In genomic region chr20:2798814-2799213, GRCh38 we compare ENCODE assay signal across 12 cellular contexts. TPM values are rescaled to one million over a fixed set of nuclear protein-coding genes. Genes with fewer than 3 reads are reported as not detected.
DNase-seq lines count a peak whose midpoint lies in the region; ATAC-seq and TF ChIP-seq lines count a peak whose summit lies in the region.
"Had no signal": no experiment of that assay in that cellular context is flagged by ENCODE, and none has a peak within 500 bp of the region (broad histone marks: within the 10 kb centered on the region; RNA-seq: fewer than 3 reads in every experiment).

No MANE protein-coding gene starts in this region.

- H3K36me3 Mint-ChIP-seq in activated CD8-positive, alpha-beta T cell treated with anti-CD3 and anti-CD28 coated beads for 36 hours (ENCODE audit: low read depth) = peaks cover 5% of the 10 kb centered on the region
- H3K36me3 Mint-ChIP-seq in activated CD8-positive, alpha-beta T cell treated with anti-CD3 and anti-CD28 coated beads, Interleukin-2, amount 10 ng/mL, durations not matched to agents 7 days and 5 days (ENCODE audit: low read depth) = peaks cover 3% of the 10 kb centered on the region
- H3K36me3 Mint-ChIP-seq in glutamatergic neuron (ENCODE audit: unreplicated experiment) = peaks cover 5% of the 10 kb centered on the region
- H3K36me3 Mint-ChIP-seq in stimulated activated memory B cell treated with anti-CD40 and anti-IgM and Interleukin-4, amounts not matched to agents 10 μg/mL and 1 μg/mL and 100 μg/mL, for 72 hours = no peaks in the 10 kb centered on the region

- DNase-seq in activated CD8-positive, alpha-beta T cell treated with anti-CD3 and anti-CD28 coated beads for 36 hours = no peak
- no peak for DNase-seq in activated CD8-positive, alpha-beta T cell treated with anti-CD3 and anti-CD28 coated beads, Interleukin-2, amount 10 ng/mL, durations not matched to agents 7 days and 5 days
- peak; percentile 94 for DNase-seq in NB4 (ENCODE audit: low read depth)
- no peak for DNase-seq in glutamatergic neuron
- no peak for DNase-seq in stimulated activated CD4-positive, alpha-beta T cell treated with anti-CD3 and anti-CD28 coated beads, Interleukin-12 subunit alpha, Interleukin-12 subunit beta, amount 100 ng/mL, for 4 hours
- DNase-seq in NCI-H1105 treated with DMSO at 0.1 percent for 48 hours (lab: John Stamatoyannopoulos, UW) = no peak
- DNase-seq: cerebellar nuclear complex, gastrocnemius medialis, NCI-H526 had no signal

- POLR2A ChIA-PET in activated CD8-positive, alpha-beta T cell treated with anti-CD3 and anti-CD28 coated beads for 36 hours (lab: Charles Lee) = interaction anchor here (0.5 to 1.3 kb wide), 2 partner anchors 41 to 163 kb away, joined by 3 read pairs; no protein-coding TSS in a partner anchor
- POLR2A ChIA-PET in activated CD8-positive, alpha-beta T cell treated with anti-CD3 and anti-CD28 coated beads, Interleukin-2, amount 10 ng/mL, durations not matched to agents 7 days and 5 days (lab: Charles Lee) = no interaction called here

- peaks cover 49% of the 10 kb centered on the region for H3K27me3 Mint-ChIP-seq in activated CD8-positive, alpha-beta T cell treated with anti-CD3 and anti-CD28 coated beads for 36 hours
- H3K27me3 Mint-ChIP-seq in activated CD8-positive, alpha-beta T cell treated with anti-CD3 and anti-CD28 coated beads, Interleukin-2, amount 10 ng/mL, durations not matched to agents 7 days and 5 days (ENCODE audit: low read depth) = peaks cover 44% of the 10 kb centered on the region
- peaks cover 24% of the 10 kb centered on the region for H3K27me3 Mint-ChIP-seq in glutamatergic neuron (ENCODE audit: unreplicated experiment)
- H3K27me3 Mint-ChIP-seq in stimulated activated memory B cell treated with anti-CD40 and anti-IgM and Interleukin-4, amounts not matched to agents 10 μg/mL and 1 μg/mL and 100 μg/mL, for 72 hours = peaks cover 69% of the 10 kb centered on the region

- no peak for TF ChIP-seq CTCF in activated CD8-positive, alpha-beta T cell treated with anti-CD3 and anti-CD28 coated beads for 36 hours (IDR thresholded peaks at IDR 0.05)
- TF ChIP-seq CTCF in NB4 (IDR thresholded peaks at IDR 0.05; ENCODE audit: low read depth, low read length) (no peak), glutamatergic neuron (IDR thresholded peaks at IDR 0.05; ENCODE audit: partially characterized antibody, unreplicated experiment) (no peak)

- peak overlapping the region; percentile 76 for H3K4me3 Mint-ChIP-seq in activated CD8-positive, alpha-beta T cell treated with anti-CD3 and anti-CD28 coated beads for 36 hours
- no peak overlapping the region for H3K4me3 Mint-ChIP-seq in activated CD8-positive, alpha-beta T cell treated with anti-CD3 and anti-CD28 coated beads, Interleukin-2, amount 10 ng/mL, durations not matched to agents 7 days and 5 days
- peak overlapping the region; percentile 91 for H3K4me3 Mint-ChIP-seq in glutamatergic neuron (ENCODE audit: unreplicated experiment)
- no peak overlapping the region for H3K4me3 Mint-ChIP-seq in stimulated activated memory B cell treated with anti-CD40 and anti-IgM and Interleukin-4, amounts not matched to agents 10 μg/mL and 1 μg/mL and 100 μg/mL, for 72 hours

- no peaks in the 10 kb centered on the region for H3K9me3 Mint-ChIP-seq in activated CD8-positive, alpha-beta T cell treated with anti-CD3 and anti-CD28 coated beads for 36 hours
- no peaks in the 10 kb centered on the region for H3K9me3 Mint-ChIP-seq in activated CD8-positive, alpha-beta T cell treated with anti-CD3 and anti-CD28 coated beads, Interleukin-2, amount 10 ng/mL, durations not matched to agents 7 days and 5 days (ENCODE audit: insufficient read depth)
- H3K9me3 Mint-ChIP-seq in glutamatergic neuron (ENCODE audit: unreplicated experiment) = peaks cover 3% of the 10 kb centered on the region
- H3K9me3 Mint-ChIP-seq in stimulated activated memory B cell treated with anti-CD40 and anti-IgM and Interleukin-4, amounts not matched to agents 10 μg/mL and 1 μg/mL and 100 μg/mL, for 72 hours = no peaks in the 10 kb centered on the region
- H3K9me3 Mint-ChIP-seq: stimulated activated effector memory CD8-positive, alpha-beta T cell treated with anti-CD3 and anti-CD28 coated beads, Interleukin-12 subunit alpha, Interleukin-12 subunit beta, amount 100 ng/mL, for 72 hours had no signal

- H3K4me1 Mint-ChIP-seq in activated CD8-positive, alpha-beta T cell treated with anti-CD3 and anti-CD28 coated beads for 36 hours (ENCODE audit: low read depth) = peaks cover 22% of the 10 kb centered on the region
- peaks cover 32% of the 10 kb centered on the region for H3K4me1 Mint-ChIP-seq in activated CD8-positive, alpha-beta T cell treated with anti-CD3 and anti-CD28 coated beads, Interleukin-2, amount 10 ng/mL, durations not matched to agents 7 days and 5 days (ENCODE audit: low read depth)
- H3K4me1 Mint-ChIP-seq in glutamatergic neuron (ENCODE audit: low read depth, unreplicated experiment) = peaks cover 7% of the 10 kb centered on the region
- peaks cover 32% of the 10 kb centered on the region for H3K4me1 Mint-ChIP-seq in stimulated activated memory B cell treated with anti-CD40 and anti-IgM and Interleukin-4, amounts not matched to agents 10 μg/mL and 1 μg/mL and 100 μg/mL, for 72 hours

- TF ChIP-seq POLR2A in NB4 (IDR thresholded peaks at IDR 0.05; ENCODE audit: extremely low read depth, insufficient read length) = peak; percentile 27

- intact Hi-C loops in activated CD8-positive, alpha-beta T cell treated with anti-CD3 and anti-CD28 coated beads for 36 hours (cut with micrococcal nuclease) = no loop called here

- ATAC-seq in activated CD8-positive, alpha-beta T cell treated with anti-CD3 and anti-CD28 coated beads for 36 hours = no peak
- ATAC-seq in activated CD8-positive, alpha-beta T cell treated with anti-CD3 and anti-CD28 coated beads, Interleukin-2, amount 10 ng/mL, durations not matched to agents 7 days and 5 days = no peak
- peak; percentile 31 for ATAC-seq in stimulated activated memory B cell treated with anti-CD40 and anti-IgM and Interleukin-4, amounts not matched to agents 10 μg/mL and 1 μg/mL and 100 μg/mL, for 72 hours
- no peak for ATAC-seq in GM21825 (IDR thresholded peaks at IDR 0.05; ENCODE audit: unreplicated experiment)
- ATAC-seq: gastrocnemius medialis; stimulated activated effector memory CD8-positive, alpha-beta T cell treated with anti-CD3 and anti-CD28 coated beads, Interleukin-12 subunit alpha, Interleukin-12 subunit beta, amount 100 ng/mL, for 72 hours had no signal

- H3K4me3 ChIP-seq in NB4 (ENCODE audit: low read depth, low read length) = peak overlapping the region; percentile 83
- H3K4me3 ChIP-seq: gastrocnemius medialis had no signal

- CTCF ChIA-PET in activated CD8-positive, alpha-beta T cell treated with anti-CD3 and anti-CD28 coated beads for 36 hours (lab: Charles Lee) = interaction anchor here (0.7 kb wide), 1 partner anchor 32 kb away, joined by 3 read pairs; no protein-coding TSS in a partner anchor
- CTCF ChIA-PET in activated CD8-positive, alpha-beta T cell treated with anti-CD3 and anti-CD28 coated beads, Interleukin-2, amount 10 ng/mL, durations not matched to agents 7 days and 5 days (lab: Charles Lee) = no interaction called here

- H3K27ac Mint-ChIP-seq in activated CD8-positive, alpha-beta T cell treated with anti-CD3 and anti-CD28 coated beads for 36 hours = no peak overlapping the region
- H3K27ac Mint-ChIP-seq in activated CD8-positive, alpha-beta T cell treated with anti-CD3 and anti-CD28 coated beads, Interleukin-2, amount 10 ng/mL, durations not matched to agents 7 days and 5 days = no peak overlapping the region
- no peak overlapping the region for H3K27ac Mint-ChIP-seq in glutamatergic neuron (ENCODE audit: unreplicated experiment)
- H3K27ac Mint-ChIP-seq in stimulated activated memory B cell treated with anti-CD40 and anti-IgM and Interleukin-4, amounts not matched to agents 10 μg/mL and 1 μg/mL and 100 μg/mL, for 72 hours = no peak overlapping the region
- H3K27ac Mint-ChIP-seq: stimulated activated effector memory CD8-positive, alpha-beta T cell treated with anti-CD3 and anti-CD28 coated beads, Interleukin-12 subunit alpha, Interleukin-12 subunit beta, amount 100 ng/mL, for 72 hours had no signal

RNA-seq across cellular contexts. Expression of gene CPXM1, which starts 1.6 kb away (rescaled TPM):
- 1 to 10 TPM; 2.0 to 2.9 TPM for total RNA-seq in activated CD8-positive, alpha-beta T cell treated with anti-CD3 and anti-CD28 coated beads for 36 hours
- total RNA-seq in activated CD8-positive, alpha-beta T cell treated with anti-CD3 and anti-CD28 coated beads, Interleukin-2, amount 10 ng/mL, durations not matched to agents 7 days and 5 days = under 1 TPM; 0.11 to 0.26 TPM
- total RNA-seq in glutamatergic neuron (ENCODE audit: unreplicated experiment) = 28.1 TPM

RNA-seq across cellular contexts. Expression of gene C20orf141, which starts 16.0 kb away (rescaled TPM):
- total RNA-seq in activated CD8-positive, alpha-beta T cell treated with anti-CD3 and anti-CD28 coated beads for 36 hours = not detected
- not detected for total RNA-seq in activated CD8-positive, alpha-beta T cell treated with anti-CD3 and anti-CD28 coated beads, Interleukin-2, amount 10 ng/mL, durations not matched to agents 7 days and 5 days
- not detected for total RNA-seq in glutamatergic neuron (ENCODE audit: unreplicated experiment)
- total RNA-seq: gastrocnemius medialis had no signal

RNA-seq across cellular contexts. Expression of gene TMEM239, which starts 17.4 kb away (rescaled TPM):
- not detected for total RNA-seq in activated CD8-positive, alpha-beta T cell treated with anti-CD3 and anti-CD28 coated beads for 36 hours
- not detected for total RNA-seq in activated CD8-positive, alpha-beta T cell treated with anti-CD3 and anti-CD28 coated beads, Interleukin-2, amount 10 ng/mL, durations not matched to agents 7 days and 5 days
- not detected for total RNA-seq in glutamatergic neuron (ENCODE audit: unreplicated experiment)
- total RNA-seq: gastrocnemius medialis had no signal

RNA-seq across cellular contexts. Expression of gene PCED1A, which starts 41.6 kb away (rescaled TPM):
- total RNA-seq in activated CD8-positive, alpha-beta T cell treated with anti-CD3 and anti-CD28 coated beads for 36 hours = 10 to 100 TPM; 33.9 to 34.3 TPM
- total RNA-seq in activated CD8-positive, alpha-beta T cell treated with anti-CD3 and anti-CD28 coated beads, Interleukin-2, amount 10 ng/mL, durations not matched to agents 7 days and 5 days = 10 to 100 TPM; 17.3 to 17.9 TPM
- total RNA-seq in glutamatergic neuron (ENCODE audit: unreplicated experiment) = 41.6 TPM

RNA-seq across cellular contexts. Expression of gene VPS16, which starts 41.7 kb away (rescaled TPM):
- 10 to 100 TPM; 34.5 to 38.7 TPM for total RNA-seq in activated CD8-positive, alpha-beta T cell treated with anti-CD3 and anti-CD28 coated beads for 36 hours
- 10 to 100 TPM; 47.0 to 55.2 TPM for total RNA-seq in activated CD8-positive, alpha-beta T cell treated with anti-CD3 and anti-CD28 coated beads, Interleukin-2, amount 10 ng/mL, durations not matched to agents 7 days and 5 days
- total RNA-seq in glutamatergic neuron (ENCODE audit: unreplicated experiment) = 46.3 TPM

Comparison
In these comparisons a context has a peak if more than half of its experiments do, and no peak if none do; other contexts are left out.
1. H3K4me3 Mint-ChIP-seq: peak in activated CD8-positive, alpha-beta T cell treated with anti-CD3 and anti-CD28 coated beads for 36 hours (single experiment) and glutamatergic neuron (single experiment); none in activated CD8-positive, alpha-beta T cell treated with anti-CD3 and anti-CD28 coated beads, Interleukin-2, amount 10 ng/mL, durations not matched to agents 7 days and 5 days (single experiment) and stimulated activated memory B cell treated with anti-CD40 and anti-IgM and Interleukin-4, amounts not matched to agents 10 μg/mL and 1 μg/mL and 100 μg/mL, for 72 hours (single experiment).